12 cellular contexts compared by ENCODE assay signal in genomic region chr17:77571141-77571540, GRCh38.
DNase-seq lines count a peak whose midpoint lies in the region; ATAC-seq and TF ChIP-seq lines count a peak whose summit lies in the region.
"Had no signal": no experiment of that assay in that cellular context is flagged by ENCODE, and none has a peak within 500 bp of the region (broad histone marks: within the 10 kb centered on the region; RNA-seq: fewer than 3 reads in every experiment).

No MANE protein-coding gene starts in this region.

- no peak for DNase-seq in CD8-positive, alpha-beta T cell
- DNase-seq in SK-N-MC (ENCODE audit: low read depth, low spot score), result no peak
- DNase-seq in heart left ventricle, result no peak
- no peak for DNase-seq in osteoblast (ENCODE audit: insufficient read length, low spot score, missing footprints)
- DNase-seq in effector CD8-positive, alpha-beta T cell (lab: John Stamatoyannopoulos, UW), result no peak
- no peak for DNase-seq in ureter (ENCODE audit: low spot score)
- DNase-seq: DMS 273 treated with DMSO at 0.1 percent for 48 hours, KG1 had no signal

- peaks cover 14% of the 10 kb centered on the region for H3K4me1 ChIP-seq in CD8-positive, alpha-beta T cell (ENCODE audit: insufficient read depth, low read length)
- peaks cover 0 to 24% (median 13%) of the 10 kb centered on the region in 12 donors for H3K4me1 ChIP-seq in heart left ventricle
- H3K4me1 ChIP-seq in osteoblast (ENCODE audit: insufficient read depth, low read length), result peaks cover 5% of the 10 kb centered on the region

- no peak for TF ChIP-seq POLR2A in heart left ventricle (IDR thresholded peaks at IDR 0.05)

- peaks cover 11% of the 10 kb centered on the region for H3K4me1 Mint-ChIP-seq in CD8-positive, alpha-beta T cell (ENCODE audit: low read depth)

- no peaks in the 10 kb centered on the region for H3K79me2 ChIP-seq in osteoblast (ENCODE audit: insufficient read depth, low read length)

- H3K9me3 Mint-ChIP-seq in CD8-positive, alpha-beta T cell, result no peaks in the 10 kb centered on the region

- no peak overlapping the region for H3K9ac ChIP-seq in SK-N-MC (ENCODE audit: insufficient read length)

- WGBS in heart left ventricle, 4 donors, result 17 to 39% (median 32%) methylated on average over 16 to 20 of the region's 20 CpGs

- intact Hi-C loops in CD8-positive, alpha-beta T cell (cut with DNase I, micrococcal nuclease), result no loop called here
- intact Hi-C loops in heart left ventricle (cut with DNase I), result no loop called here

- H3K36me3 ChIP-seq in CD8-positive, alpha-beta T cell (ENCODE audit: insufficient read depth, low read length), result no peaks in the 10 kb centered on the region
- H3K36me3 ChIP-seq in SK-N-MC (ENCODE audit: insufficient read depth, low read length) (no peaks in the 10 kb centered on the region), heart left ventricle (no peaks in the 10 kb centered on the region), osteoblast (ENCODE audit: insufficient read depth, low read length) (no peaks in the 10 kb centered on the region)

- no peaks in the 10 kb centered on the region for H3K27me3 ChIP-seq in CD8-positive, alpha-beta T cell (ENCODE audit: insufficient read depth, low read length)
- H3K27me3 ChIP-seq in heart left ventricle, result peaks cover 0 to 20% (median 0%) of the 10 kb centered on the region in 9 donors
- peaks cover 32% of the 10 kb centered on the region for H3K27me3 ChIP-seq in osteoblast (ENCODE audit: insufficient read depth, low read length)

- H3K27ac Mint-ChIP-seq in CD8-positive, alpha-beta T cell, result no peak overlapping the region

- peak overlapping the region; percentile 46 for H3K4me3 ChIP-seq in CD8-positive, alpha-beta T cell (ENCODE audit: low read depth, low read length)
- peak overlapping the region; percentile 67 for H3K4me3 ChIP-seq in SK-N-MC
- peak overlapping the region in 9 of 12 donors; percentile 9 to 44 (median 30) for H3K4me3 ChIP-seq in heart left ventricle
- H3K4me3 ChIP-seq in osteoblast (ENCODE audit: insufficient read depth, low read length), result no peak overlapping the region

- no peak for ATAC-seq in CD8-positive, alpha-beta T cell
- peak in 3 of 4 donors; percentile 21 to 31 (median 22) for ATAC-seq in heart left ventricle
- ATAC-seq in HG02973 (IDR thresholded peaks at IDR 0.05; ENCODE audit: unreplicated experiment), result no peak
- no peak for ATAC-seq in HG03045 (IDR thresholded peaks at IDR 0.05; ENCODE audit: unreplicated experiment)

- POLR2A ChIA-PET in CD8-positive, alpha-beta T cell (lab: Charles Lee), result interaction anchor here (1.3 kb wide), 1 partner anchor 39 kb away, joined by 3 read pairs; no protein-coding TSS in a partner anchor

- H3K36me3 Mint-ChIP-seq in CD8-positive, alpha-beta T cell, result no peaks in the 10 kb centered on the region

- H4K20me1 ChIP-seq in osteoblast (ENCODE audit: insufficient read depth, low read length), result no peaks in the 10 kb centered on the region

- H2AFZ ChIP-seq in osteoblast (ENCODE audit: low read length), result no peak overlapping the region

- no peak overlapping the region for H3K27ac ChIP-seq in CD8-positive, alpha-beta T cell (ENCODE audit: low read depth, low read length)
- H3K27ac ChIP-seq in SK-N-MC (no peak overlapping the region), heart left ventricle (no peak overlapping the region), osteoblast (ENCODE audit: low read depth, low read length) (no peak overlapping the region)
- H3K27ac ChIP-seq: RWPE1, VCaP had no signal

- no peak for TF ChIP-seq CTCF in CD8-positive, alpha-beta T cell (IDR thresholded peaks at IDR 0.05)
- TF ChIP-seq CTCF in heart left ventricle (IDR thresholded peaks at IDR 0.05), result no peak
- no peak for TF ChIP-seq CTCF in osteoblast (IDR thresholded peaks at IDR 0.05; ENCODE audit: extremely low read depth, low read depth, low read length)

- peak overlapping the region; percentile 69 for H3K4me2 ChIP-seq in osteoblast (ENCODE audit: insufficient read depth, low read length)

- CTCF ChIA-PET in CD8-positive, alpha-beta T cell (lab: Charles Lee), result interaction anchor here (1.0 kb wide), 1 partner anchor 29 kb away, joined by 3 read pairs; no protein-coding TSS in a partner anchor

- H3K27me3 Mint-ChIP-seq in CD8-positive, alpha-beta T cell (ENCODE audit: low read depth), result peaks cover 7% of the 10 kb centered on the region

- no peaks in the 10 kb centered on the region for H3K9me3 ChIP-seq in CD8-positive, alpha-beta T cell (ENCODE audit: low read length)
- no peaks in the 10 kb centered on the region for H3K9me3 ChIP-seq in SK-N-MC (ENCODE audit: low read depth, low read length)
- H3K9me3 ChIP-seq in heart left ventricle, result no peaks in the 10 kb centered on the region
- H3K9me3 ChIP-seq in osteoblast (ENCODE audit: low read depth, low read length), result no peaks in the 10 kb centered on the region

- H3K4me3 Mint-ChIP-seq in CD8-positive, alpha-beta T cell, result peak overlapping the region; percentile 63

Comparison
In these comparisons a context has a peak if more than half of its experiments do, and no peak if none do; other contexts are left out.
1. ATAC-seq: peak in heart left ventricle (3 of 4); none in CD8-positive, alpha-beta T cell (single experiment), HG02973 (single experiment) and HG03045 (single experiment).